Comparison of ENCODE assay signal across 9 cellular contexts in the genomic region with DNA sequence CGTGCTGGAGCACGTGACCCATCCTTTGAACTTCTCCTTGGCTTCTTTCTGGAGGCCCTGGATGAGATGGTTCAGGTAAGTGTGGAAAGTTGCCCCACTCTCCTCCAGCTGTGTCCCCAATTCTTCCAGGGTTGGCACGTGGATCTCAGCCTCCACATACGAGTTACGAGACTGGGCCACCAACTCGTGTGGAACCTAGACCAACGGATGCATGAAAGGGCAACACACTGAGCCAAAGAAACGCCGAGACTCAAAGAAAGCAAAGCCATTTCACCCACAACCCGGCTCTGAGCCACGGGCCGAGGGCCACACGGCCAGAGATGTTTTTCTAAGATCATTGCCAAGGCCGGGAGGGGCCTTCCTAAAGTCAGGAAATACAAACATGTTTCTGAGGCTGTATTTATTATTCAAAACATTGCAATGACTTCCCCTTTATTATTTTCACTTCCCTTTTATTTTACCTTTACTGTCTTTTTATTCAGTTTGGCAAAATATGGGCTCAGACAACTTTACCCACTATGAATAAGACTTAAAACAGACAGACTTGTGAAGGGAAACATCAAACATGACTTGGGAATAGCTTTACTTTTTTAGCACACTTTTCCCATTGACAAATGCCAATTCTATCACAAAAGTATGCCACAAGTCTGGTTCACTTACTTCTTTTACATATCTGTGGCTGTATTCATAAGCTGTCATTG.
DNase-seq lines count a peak whose midpoint lies in the region; ATAC-seq and TF ChIP-seq lines count a peak whose summit lies in the region.
"Had no signal": no experiment of that assay in that cellular context is flagged by ENCODE, and none has a peak within 500 bp of the region (broad histone marks: within the 10 kb centered on the region; RNA-seq: fewer than 3 reads in every experiment).

No MANE protein-coding gene starts in this region.

- DNase-seq in right cardiac atrium (peak; percentile 73 to 88 (median 88)), upper lobe of left lung (peak; percentile 31 to 38), ACHN (no peak), NCI-H774 (lab: John Stamatoyannopoulos, UW) (no peak), NCI-H226 (no peak)
- DNase-seq: natural killer cell had no signal

- peak overlapping the region in 1 of 3 donors; percentile 9 for H3K27ac Mint-ChIP-seq in IgD-negative memory B cell
- H3K27ac Mint-ChIP-seq: natural killer cell had no signal

- H3K27ac ChIP-seq in right cardiac atrium (ENCODE audit: low read length) (peak overlapping the region; percentile 60), upper lobe of left lung (peak overlapping the region; percentile 50 to 74 (median 60))

- H3K4me3 ChIP-seq in right cardiac atrium (ENCODE audit: low read length) = no peak overlapping the region
- no peak overlapping the region for H3K4me3 ChIP-seq in upper lobe of left lung

- peaks cover 20 to 39% (median 31%) of the 10 kb centered on the region in 3 donors for H3K4me1 Mint-ChIP-seq in IgD-negative memory B cell
- H3K4me1 Mint-ChIP-seq: natural killer cell had no signal

- no peak for TF ChIP-seq POLR2A in upper lobe of left lung (IDR thresholded peaks at IDR 0.05)

- no peaks in the 10 kb centered on the region for H3K27me3 ChIP-seq in right cardiac atrium (ENCODE audit: control insufficient read depth, insufficient read depth)
- no peaks in the 10 kb centered on the region for H3K27me3 ChIP-seq in upper lobe of left lung

- H3K27me3 Mint-ChIP-seq in IgD-negative memory B cell = peaks cover 24% of the 10 kb centered on the region

- TF ChIP-seq EP300 in upper lobe of left lung (IDR thresholded peaks at IDR 0.05) = no peak

- intact Hi-C loops in right cardiac atrium (cut with DNase I) = loop anchor here in 1 of 4 donors (5.0 to 10.0 kb wide), 2 partner anchors 376 to 431 kb away; no protein-coding TSS in a partner anchor

- 33% methylated on average over 14 of the region's 14 CpGs for WGBS in right cardiac atrium
- WGBS in upper lobe of left lung, 2 donors = 55 to 64% methylated on average over 14 of the region's 14 CpGs

- no peaks in the 10 kb centered on the region for H3K36me3 Mint-ChIP-seq in IgD-negative memory B cell
- H3K36me3 Mint-ChIP-seq: natural killer cell had no signal

- in situ Hi-C loops in ACHN (cut with HindIII; ENCODE audit: low pct_ligation_motif_present, low pct_unique_long_range_greater_than_20kb, low sequenced_read_pairs) = no loop called here

- H3K9me3 Mint-ChIP-seq in IgD-negative memory B cell = no peaks in the 10 kb centered on the region

- H3K9me3 ChIP-seq in right cardiac atrium (ENCODE audit: control insufficient read depth, low read length) (no peaks in the 10 kb centered on the region), upper lobe of left lung (no peaks in the 10 kb centered on the region)

- peaks cover 13 to 95% (median 29%) of the 10 kb centered on the region in 4 donors for H3K36me3 ChIP-seq in upper lobe of left lung

- H3K4me1 ChIP-seq in right cardiac atrium (ENCODE audit: control insufficient read depth, insufficient read depth, low read length) = peaks cover 17% of the 10 kb centered on the region
- H3K4me1 ChIP-seq in upper lobe of left lung = peaks cover 36 to 44% (median 41%) of the 10 kb centered on the region in 4 donors

- TF ChIP-seq CTCF in upper lobe of left lung (IDR thresholded peaks at IDR 0.05) = no peak

- peak; percentile 58 for ATAC-seq in GM19372 (IDR thresholded peaks at IDR 0.05; ENCODE audit: low read depth, unreplicated experiment)
- ATAC-seq in right cardiac atrium = peak; percentile 72 to 79
- ATAC-seq in upper lobe of left lung (ENCODE audit: low FRiP score in 2 of 2) = peak in 1 of 2 donors; percentile 61
- no peak for ATAC-seq in HG02884 (IDR thresholded peaks at IDR 0.05; ENCODE audit: unreplicated experiment)
- ATAC-seq: natural killer cell had no signal

- peak overlapping the region; percentile 59 to 94 (median 79) for H3K4me3 Mint-ChIP-seq in IgD-negative memory B cell
- H3K4me3 Mint-ChIP-seq: natural killer cell had no signal

Comparison
In these comparisons a context has a peak if more than half of its experiments do, and no peak if none do; other contexts are left out.
1. DNase-seq: peak in right cardiac atrium (3 of 3) and upper lobe of left lung (2 of 2); none in ACHN (single experiment), NCI-H774 (single experiment) and NCI-H226 (single experiment).